ENCODE assay signal across 8 cellular contexts in the genomic region with DNA sequence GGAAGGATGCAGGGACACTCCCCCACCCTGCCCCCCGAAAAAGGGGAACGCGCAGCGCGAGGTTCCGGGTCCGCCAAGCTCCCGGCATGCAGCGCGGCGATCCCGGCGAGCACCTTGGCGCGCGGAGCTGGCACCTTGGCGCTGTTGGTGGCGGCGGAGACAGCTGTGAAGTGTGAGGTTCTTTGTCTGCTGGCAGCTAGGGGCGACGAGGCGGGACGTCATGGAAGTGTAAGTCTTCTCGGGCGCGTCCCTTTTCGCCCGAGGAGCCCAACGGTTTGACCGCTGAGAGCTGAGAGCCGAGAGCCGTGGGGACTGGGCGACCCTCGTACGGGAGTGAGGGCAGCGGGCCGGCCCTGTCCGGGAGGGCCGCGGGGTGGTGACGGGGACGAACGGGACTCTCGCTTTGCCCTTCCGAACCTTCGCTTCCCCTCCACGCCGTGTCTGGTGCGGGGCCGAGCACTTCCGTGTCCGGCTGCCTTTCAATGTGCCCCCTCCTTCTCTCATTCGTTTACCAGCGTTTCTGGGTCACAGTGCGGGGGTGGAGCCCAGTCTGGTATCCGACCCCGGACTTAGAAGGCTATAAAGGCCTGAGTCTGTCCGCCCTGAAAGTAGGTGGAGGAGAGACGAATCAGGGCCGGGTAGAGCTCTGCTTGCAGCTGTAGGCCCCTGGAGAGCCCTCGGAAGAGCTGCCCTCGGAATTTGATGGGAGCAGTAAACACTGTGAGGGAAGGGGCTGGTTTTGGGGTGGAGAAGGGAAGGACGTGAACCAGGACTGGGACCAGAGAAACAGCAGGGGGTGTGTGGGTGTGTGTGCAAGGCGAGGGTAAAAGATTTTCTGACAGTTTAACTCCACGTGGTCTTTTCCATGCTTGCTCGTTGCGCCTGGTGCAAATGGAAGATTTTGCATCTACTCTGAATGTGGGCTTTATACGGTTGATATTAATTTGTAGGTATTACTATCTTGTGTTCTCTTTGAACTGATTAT. TPM values are rescaled to one million over a fixed set of nuclear protein-coding genes. Genes with fewer than 3 reads are reported as not detected.
DNase-seq lines count a peak whose midpoint lies in the region; ATAC-seq and TF ChIP-seq lines count a peak whose summit lies in the region.

A gene (plus strand): TSS at position 105 of the 985 bp plus-strand sequence. CDS start 116 bp downstream, at position 221.

- ATAC-seq in GM19035 (IDR thresholded peaks at IDR 0.05; ENCODE audit: unreplicated experiment) (peak; percentile 84), HG03342 (IDR thresholded peaks at IDR 0.05; ENCODE audit: unreplicated experiment) (peak; percentile 92), left lobe of liver (peak; percentile 86)

- peak within 1 kb of the TSS; percentile 87 for H3K4me2 ChIP-seq in BLaER1

- H3K27ac ChIP-seq in BLaER1: peak within 1 kb of the TSS; percentile 95
- H3K27ac ChIP-seq in coronary artery: peak within 1 kb of the TSS; percentile 87 to 95

- peaks cover 48% of the 10 kb centered on the region for H3K36me3 ChIP-seq in BLaER1

- peaks cover 46% of the 10 kb centered on the region for H4K20me1 ChIP-seq in BLaER1

- H3K4me1 ChIP-seq in BLaER1: peaks cover 48% of the 10 kb centered on the region

- H3K27me3 ChIP-seq in BLaER1: no peaks in the 10 kb centered on the region

- H3K4me3 ChIP-seq in BLaER1 (peak within 1 kb of the TSS; percentile 83), coronary artery (peak within 1 kb of the TSS; percentile 90)

- TF ChIP-seq CTCF in coronary artery (IDR thresholded peaks at IDR 0.05): no peak

- DNase-seq in NCI-H524 (lab: John Stamatoyannopoulos, UW) (peak; percentile 57 to 60), coronary artery (ENCODE audit: low spot score) (peak; percentile 85), left lobe of liver (ENCODE audit: low spot score) (peak; percentile 85)
- DNase-seq in activated CD4-positive, alpha-beta T cell treated with anti-CD3 and anti-CD28 coated beads for 48 hours: peak; percentile 89
- peak; percentile 76 for DNase-seq in stimulated activated CD4-positive, alpha-beta T cell treated with anti-CD3 and anti-CD28 coated beads, Interleukin-2, amount 100 ng/mL, for 4 hours (ENCODE audit: low read depth)

- peak within 1 kb of the TSS; percentile 94 for H3K9ac ChIP-seq in BLaER1

- no peaks in the 10 kb centered on the region for H3K9me3 ChIP-seq in BLaER1

RNA-seq across cellular contexts. Expression of the gene that starts here (rescaled TPM):
- 17.5 TPM for total RNA-seq in left lobe of liver

Comparison
In these comparisons a context has a peak if more than half of its experiments do, and no peak if none do; other contexts are left out.
1. Peak in every context shown above with its lines: DNase-seq, ATAC-seq, H3K4me3 ChIP-seq and H3K27ac ChIP-seq.